ENCODE assay signal across 1 cellular context in the genomic region with DNA sequence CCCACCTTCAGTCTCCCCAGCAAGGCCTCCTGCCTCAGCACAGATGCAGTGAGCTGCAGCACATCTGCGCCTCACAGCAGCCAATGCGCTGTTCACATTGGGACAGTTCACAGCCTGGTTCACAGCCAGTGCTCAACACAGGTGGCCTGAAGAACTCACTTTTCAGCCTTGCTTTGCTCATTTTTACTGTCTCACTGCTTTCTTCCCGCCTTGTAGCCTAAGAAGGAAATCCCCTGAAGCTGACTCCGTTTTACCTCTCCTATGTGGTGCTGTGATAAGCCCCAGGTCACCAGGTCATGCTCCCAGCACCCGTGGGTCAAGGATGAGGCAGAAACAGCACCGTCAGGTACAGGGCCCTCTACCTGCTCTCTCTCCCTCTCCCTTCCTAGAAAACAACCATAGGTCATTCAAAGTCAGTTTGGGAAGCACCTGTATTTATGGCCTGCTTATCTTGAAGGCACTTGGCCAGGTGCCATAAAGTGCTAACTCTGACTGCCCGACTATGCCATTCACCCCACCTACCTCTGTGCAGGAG.
TF ChIP-seq lines count a peak whose summit lies in the region.

No MANE protein-coding gene starts in this region.

TF ChIP-seq in HepG2, 621 proteins besides CTCF, POLR2A, EP300 and RAD21 (continued from another document):
- TF ChIP-seq, protein P1, sequence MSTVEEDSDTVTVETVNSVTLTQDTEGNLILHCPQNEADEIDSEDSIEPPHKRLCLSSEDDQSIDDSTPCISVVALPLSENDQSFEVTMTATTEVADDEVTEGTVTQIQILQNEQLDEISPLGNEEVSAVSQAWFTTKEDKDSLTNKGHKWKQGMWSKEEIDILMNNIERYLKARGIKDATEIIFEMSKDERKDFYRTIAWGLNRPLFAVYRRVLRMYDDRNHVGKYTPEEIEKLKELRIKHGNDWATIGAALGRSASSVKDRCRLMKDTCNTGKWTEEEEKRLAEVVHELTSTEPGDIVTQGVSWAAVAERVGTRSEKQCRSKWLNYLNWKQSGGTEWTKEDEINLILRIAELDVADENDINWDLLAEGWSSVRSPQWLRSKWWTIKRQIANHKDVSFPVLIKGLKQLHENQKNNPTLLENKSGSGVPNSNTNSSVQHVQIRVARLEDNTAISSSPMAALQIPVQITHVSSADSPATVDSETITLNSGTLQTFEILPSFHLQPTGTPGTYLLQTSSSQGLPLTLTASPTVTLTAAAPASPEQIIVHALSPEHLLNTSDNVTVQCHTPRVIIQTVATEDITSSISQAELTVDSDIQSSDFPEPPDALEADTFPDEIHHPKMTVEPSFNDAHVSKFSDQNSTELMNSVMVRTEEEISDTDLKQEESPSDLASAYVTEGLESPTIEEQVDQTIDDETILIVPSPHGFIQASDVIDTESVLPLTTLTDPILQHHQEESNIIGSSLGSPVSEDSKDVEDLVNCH (CRISPR knock-in tag; IDR thresholded peaks at IDR 0.05): no peak
- no peak for TF ChIP-seq ZNF17 (CRISPR knock-in tag; IDR thresholded peaks at IDR 0.05)
- no peak for TF ChIP-seq ZNF510 (CRISPR knock-in tag; IDR thresholded peaks at IDR 0.05; ENCODE audit: low read depth)
- TF ChIP-seq ZSCAN30 (CRISPR knock-in tag; IDR thresholded peaks at IDR 0.05): no peak
- no peak for TF ChIP-seq MED8 (CRISPR knock-in tag; IDR thresholded peaks at IDR 0.05; ENCODE audit: insufficient replicate concordance)
- no peak for TF ChIP-seq ZNF570 (CRISPR knock-in tag; IDR thresholded peaks at IDR 0.05; ENCODE audit: borderline replicate concordance)
- TF ChIP-seq NR2F6 (IDR thresholded peaks at IDR 0.05): no peak
- TF ChIP-seq NR2F6 (CRISPR knock-in tag; IDR thresholded peaks at IDR 0.05): peak; percentile 24; the same call in 1 of the 2 replicates
TF ChIP-seq in HepG2: peak in this region for 1.
